Comparison of ENCODE assay signal across 10 cellular contexts in genomic region chr2:216069028-216069427, GRCh38.
"Had no signal": no experiment of that assay in that cellular context is flagged by ENCODE, and none has a peak within 500 bp of the region (broad histone marks: within the 10 kb centered on the region; RNA-seq: fewer than 3 reads in every experiment).

No MANE protein-coding gene starts in this region.

- DNase-seq: GM23248, GOT3, H7, HFFc6, KG1 had no signal

- H3K9me3 ChIP-seq: HAP-1 had no signal

- H3K9ac ChIP-seq: GM23248 had no signal

- ATAC-seq: HCT116, HepG2 had no signal

- H3K27me3 Mint-ChIP-seq: IgD-negative memory B cell had no signal

- H3K36me3 Mint-ChIP-seq: IgD-negative memory B cell had no signal

- H3K4me3 Mint-ChIP-seq: HFFc6 had no signal

- H3K4me3 ChIP-seq: GM23248, HAP-1 had no signal

- H3K27ac Mint-ChIP-seq: HFFc6, IgD-negative memory B cell had no signal

- H3K27ac ChIP-seq: GM23248, HL-60 had no signal

- H2AFZ ChIP-seq: GM23248 had no signal

- H3K4me1 ChIP-seq: HAP-1 had no signal

- H3K9me3 Mint-ChIP-seq: HFFc6, IgD-negative memory B cell had no signal
